10 cellular contexts compared by ENCODE assay signal in the genomic region with DNA sequence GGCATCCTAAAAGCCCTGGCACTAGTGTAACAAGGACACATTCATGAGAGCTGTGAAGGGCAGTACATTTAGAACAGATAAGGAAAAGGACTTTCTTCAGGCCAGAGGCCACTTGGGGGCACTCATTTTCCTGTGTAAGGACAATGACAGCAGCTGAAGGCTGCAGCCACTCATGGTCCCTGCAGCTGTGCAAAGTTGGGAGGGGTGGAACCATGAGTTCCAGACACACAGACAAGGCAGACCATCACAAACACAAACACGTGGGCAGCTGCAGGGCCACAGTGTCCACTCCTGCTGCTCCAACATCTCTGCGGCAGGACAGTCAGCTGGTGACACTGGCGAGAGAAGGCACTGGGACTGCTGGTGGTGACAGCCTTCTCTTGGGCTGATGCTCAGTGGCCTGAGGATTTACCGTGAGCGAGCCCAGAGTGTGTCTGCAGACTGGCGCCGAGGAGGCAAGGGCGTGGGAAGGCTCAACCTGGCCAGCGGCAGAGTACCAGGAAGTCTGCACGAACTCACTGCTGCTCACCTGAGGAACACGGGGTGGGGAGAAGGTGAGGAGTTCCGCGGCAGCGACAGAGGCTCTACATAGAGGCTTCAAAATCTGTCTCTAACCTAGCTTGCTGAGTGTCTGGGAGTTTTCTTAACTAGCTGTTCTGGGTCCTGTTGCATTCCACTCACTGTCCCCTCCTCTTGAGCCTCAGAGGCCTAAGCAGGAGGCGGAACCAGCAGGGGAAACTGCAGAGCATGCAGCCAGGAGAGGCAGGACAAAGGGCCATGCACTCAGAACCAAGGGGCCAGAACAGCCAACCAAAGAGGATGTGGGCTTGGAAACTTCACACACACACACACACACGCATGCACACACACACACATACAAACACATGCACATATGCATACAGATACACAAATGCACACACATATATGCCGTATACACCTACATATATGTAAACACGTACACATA.
A peak's percentile ranks its signal among the peaks of the same experiment; 100 is the strongest.
DNase-seq lines count a peak whose midpoint lies in the region; TF ChIP-seq lines count a peak whose summit lies in the region.
"Had no signal": no experiment of that assay in that cellular context is flagged by ENCODE, and none has a peak within 500 bp of the region (broad histone marks: within the 10 kb centered on the region; RNA-seq: fewer than 3 reads in every experiment).

No MANE protein-coding gene starts in this region.

- H4K20me1 ChIP-seq in Karpas-422 (ENCODE audit: insufficient read depth, low read depth, low read length), result no peaks in the 10 kb centered on the region

- peaks cover 0 to 8% (median 0%) of the 10 kb centered on the region in 4 donors for H3K4me1 ChIP-seq in tibial nerve
- H3K4me1 ChIP-seq in Karpas-422 (ENCODE audit: low read length), result no peaks in the 10 kb centered on the region
- H3K4me1 ChIP-seq in CD4-positive, alpha-beta memory T cell (ENCODE audit: insufficient read depth, low read length), result no peaks in the 10 kb centered on the region

- H3K4me3 Mint-ChIP-seq in CD4-positive, alpha-beta memory T cell, result no peak overlapping the region

- H3K27me3 Mint-ChIP-seq in CD4-positive, alpha-beta memory T cell, result no peaks in the 10 kb centered on the region

- intact Hi-C loops in CD4-positive, alpha-beta memory T cell (cut with micrococcal nuclease), result no loop called here

- no peak overlapping the region for H3K4me3 ChIP-seq in tibial nerve
- H3K4me3 ChIP-seq in Karpas-422 (ENCODE audit: low read length), result no peak overlapping the region
- no peak overlapping the region for H3K4me3 ChIP-seq in CD4-positive, alpha-beta memory T cell (ENCODE audit: low read length in 2 of 2)

- peaks cover 0 to 17% of the 10 kb centered on the region in 2 donors for H3K36me3 Mint-ChIP-seq in CD4-positive, alpha-beta memory T cell

- H3K36me3 ChIP-seq in tibial nerve (peaks cover 0 to 12% (median 0%) of the 10 kb centered on the region in 3 donors), Karpas-422 (ENCODE audit: insufficient read depth, low read length) (no peaks in the 10 kb centered on the region)
- H3K36me3 ChIP-seq in CD4-positive, alpha-beta memory T cell (ENCODE audit: insufficient read depth, low read length), result no peaks in the 10 kb centered on the region

- POLR2A ChIA-PET in CD4-positive, alpha-beta memory T cell (lab: Charles Lee; ENCODE audit: partially characterized antibody), result no interaction called here

- H3K9ac ChIP-seq in Karpas-422 (ENCODE audit: low read length), result no peak overlapping the region

- peaks cover 4 to 8% (median 6%) of the 10 kb centered on the region in 4 donors for H3K4me1 Mint-ChIP-seq in CD4-positive, alpha-beta memory T cell

- no peak overlapping the region for H3K27ac Mint-ChIP-seq in CD4-positive, alpha-beta memory T cell

- WGBS in tibial nerve, 2 donors, result 81 to 82% methylated on average over 18 of the region's 18 CpGs

- H3K9me3 ChIP-seq in tibial nerve, result peaks cover 0 to 17% (median 0%) of the 10 kb centered on the region in 4 donors
- no peaks in the 10 kb centered on the region for H3K9me3 ChIP-seq in Karpas-422 (ENCODE audit: low read length)
- no peaks in the 10 kb centered on the region for H3K9me3 ChIP-seq in CD4-positive, alpha-beta memory T cell (ENCODE audit: control insufficient read depth in 1 of 2, low read length in 2 of 2)

- no peaks in the 10 kb centered on the region for H3K79me2 ChIP-seq in Karpas-422 (ENCODE audit: low read length)

- DNase-seq in NCI-H748 (lab: John Stamatoyannopoulos, UW; ENCODE audit: unreplicated experiment) (peak; percentile 45), NCI-H748 treated with DMSO at 0.1 percent for 48 hours (lab: John Stamatoyannopoulos, UW) (no peak), amygdala (lab: John Stamatoyannopoulos, UW) (peak in 52 of 56 donors; percentile 28 to 95 (median 80)), left kidney (ENCODE audit: low read depth, low spot score) (peak; percentile 32), substantia nigra (lab: John Stamatoyannopoulos, UW) (peak; percentile 30 to 96 (median 84)), tibial nerve (ENCODE audit: low spot score in 2 of 2) (no peak), Karpas-422 (no peak)
- no peak for DNase-seq in CD4-positive, alpha-beta memory T cell
- DNase-seq: stimulated activated CD4-positive, alpha-beta T cell treated with anti-CD3 and anti-CD28 coated beads, Interleukin-1b, Interleukin-23, amount 100 ng/mL, for 48 hours; T-helper 1 cell had no signal

- H3K27ac ChIP-seq in substantia nigra (ENCODE audit: low read depth, low read length, poor library complexity, severe bottlenecking) (peak overlapping the region; percentile 99), tibial nerve (no peak overlapping the region), Karpas-422 (ENCODE audit: low read length) (no peak overlapping the region)
- no peak overlapping the region for H3K27ac ChIP-seq in CD4-positive, alpha-beta memory T cell (ENCODE audit: low read depth, low read length)

- no peak overlapping the region for H2AFZ ChIP-seq in Karpas-422 (ENCODE audit: low read length)

- H3K27me3 ChIP-seq in tibial nerve (no peaks in the 10 kb centered on the region), Karpas-422 (ENCODE audit: low read length) (no peaks in the 10 kb centered on the region)
- no peaks in the 10 kb centered on the region for H3K27me3 ChIP-seq in CD4-positive, alpha-beta memory T cell (ENCODE audit: insufficient read depth, low read length)

- no peaks in the 10 kb centered on the region for H3K9me2 ChIP-seq in Karpas-422 (replicated peaks; ENCODE audit: insufficient read depth, low read length)

- no peak for TF ChIP-seq EP300 in tibial nerve (IDR thresholded peaks at IDR 0.05)

- CTCF ChIA-PET in CD4-positive, alpha-beta memory T cell (lab: Charles Lee; ENCODE audit: partially characterized antibody), result interaction anchor here (1.5 to 1.6 kb wide), 2 partner anchors 9 to 37 kb away, joined by 3 to 5 read pairs; no protein-coding TSS in a partner anchor

- no peak for TF ChIP-seq CTCF in tibial nerve (IDR thresholded peaks at IDR 0.05)

- no peak overlapping the region for H3K4me2 ChIP-seq in Karpas-422 (ENCODE audit: low read depth, low read length, poor library complexity, severe bottlenecking)

- no peak for TF ChIP-seq POLR2A in tibial nerve (IDR thresholded peaks at IDR 0.05)

- peaks cover 0 to 3% (median 0%) of the 10 kb centered on the region in 8 donors for H3K9me3 Mint-ChIP-seq in CD4-positive, alpha-beta memory T cell

Comparison
In these comparisons a context has a peak if more than half of its experiments do, and no peak if none do; other contexts are left out.
1. DNase-seq: peak in NCI-H748 (single experiment), amygdala (52 of 56), left kidney (single experiment) and substantia nigra (49 of 49); none in NCI-H748 treated with DMSO at 0.1 percent for 48 hours (single experiment), tibial nerve (0 of 2), Karpas-422 (single experiment) and CD4-positive, alpha-beta memory T cell (0 of 5).